Comparison of ENCODE assay signal across 10 cellular contexts in the genomic region with DNA sequence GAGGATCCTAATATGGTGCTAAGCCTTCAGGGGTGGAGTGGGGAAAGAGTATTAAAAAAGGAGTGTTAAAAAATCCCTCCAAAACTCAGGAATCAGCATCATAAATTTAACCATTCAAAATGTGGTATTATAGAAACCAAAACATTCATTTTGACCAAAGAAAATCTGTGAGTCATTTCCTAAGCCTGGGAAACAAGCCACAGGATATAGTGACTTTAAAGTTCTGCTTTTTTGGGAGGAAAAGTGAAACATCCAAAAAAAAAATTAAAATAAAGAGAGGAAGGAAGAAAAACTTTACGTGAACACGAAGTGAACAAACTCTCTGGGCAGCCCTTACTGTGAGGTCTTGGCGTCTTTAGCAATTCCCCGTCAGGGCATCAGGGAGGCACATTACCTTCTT.
DNase-seq lines count a peak whose midpoint lies in the region; ATAC-seq, FAIRE-seq and TF ChIP-seq lines count a peak whose summit lies in the region.
"Had no signal": no experiment of that assay in that cellular context is flagged by ENCODE, and none has a peak within 500 bp of the region (broad histone marks: within the 10 kb centered on the region; RNA-seq: fewer than 3 reads in every experiment).

No MANE protein-coding gene starts in this region.

- in situ Hi-C loops in GM12878 (cut with MboI): no loop called here

- peak; percentile 78 for DNase-seq in EL
- DNase-seq in NB4 (ENCODE audit: low read depth): peak; percentile 57
- DNase-seq in GM12878 (ENCODE audit: low read depth, low spot score): no peak
- DNase-seq in osteoblast (ENCODE audit: insufficient read length, low spot score, missing footprints): no peak
- DNase-seq in NCI-H82 treated with DMSO at 0.1 percent for 48 hours (lab: John Stamatoyannopoulos, UW; ENCODE audit: unreplicated experiment): no peak
- DNase-seq in BE2C: no peak
- no peak for DNase-seq in GM19240 (ENCODE audit: insufficient read length, low spot score)

- BruUV-seq in GM12878 (replicated peaks; lab: Mats Ljungman, UMichigan): TSS peak; percentile 14

- SMC1A ChIA-PET in GM12878 (lab: Charles Lee; ENCODE audit: uncharacterized antibody, unreplicated experiment): interaction anchor here (1.9 to 9.0 kb wide), 2 partner anchors 10 to 11 kb away, joined by 6 to 103 read pairs; no protein-coding TSS in a partner anchor

- H3K27ac ChIP-seq in GM12878 (ENCODE audit: control insufficient read depth, insufficient read depth) (no peak overlapping the region), osteoblast (ENCODE audit: low read depth, low read length) (peak overlapping the region; percentile 76)
- H3K27ac ChIP-seq: neutrophil had no signal

- TF ChIP-seq RAD21 in GM12878 (IDR thresholded peaks at IDR 0.05; ENCODE audit: insufficient read depth, low read depth, low read length): no peak

- TF ChIP-seq CTCF in NB4 (IDR thresholded peaks at IDR 0.05; ENCODE audit: low read depth, low read length) (no peak), GM12878 (IDR thresholded peaks at IDR 0.05 in 2 of 3, conservative IDR thresholded peaks at IDR 0.05 in 1 of 3; ENCODE audit: control insufficient read depth in 2 of 3, extremely low read depth in 1 of 3, insufficient read depth in 1 of 3, low read depth in 3 of 3, low read length in 3 of 3) (no peak), osteoblast (IDR thresholded peaks at IDR 0.05; ENCODE audit: extremely low read depth, low read depth, low read length) (no peak), BE2C (IDR thresholded peaks at IDR 0.05; ENCODE audit: low read depth, low read length) (no peak)

- no peak overlapping the region for H3K4me3 ChIP-seq in NB4 (ENCODE audit: low read depth, low read length)
- H3K4me3 ChIP-seq in GM12878: no peak overlapping the region
- H3K4me3 ChIP-seq in osteoblast (ENCODE audit: insufficient read depth, low read length): peak overlapping the region; percentile 50
- H3K4me3 ChIP-seq in BE2C (ENCODE audit: low read depth, low read length): no peak overlapping the region

- H3K4me2 ChIP-seq in GM12878 (ENCODE audit: control insufficient read depth, insufficient read depth): no peak overlapping the region
- peak overlapping the region; percentile 78 for H3K4me2 ChIP-seq in osteoblast (ENCODE audit: insufficient read depth, low read length)

- H3K9me3 ChIP-seq in GM12878 (replicated peaks; ENCODE audit: control insufficient read depth, insufficient read depth, low read length): no peaks in the 10 kb centered on the region
- no peaks in the 10 kb centered on the region for H3K9me3 ChIP-seq in osteoblast (ENCODE audit: low read depth, low read length)
- no peaks in the 10 kb centered on the region for H3K9me3 ChIP-seq in BE2C
- H3K9me3 ChIP-seq: neutrophil had no signal

- H4K20me1 ChIP-seq in GM12878 (ENCODE audit: control insufficient read depth, insufficient read depth) (no peaks in the 10 kb centered on the region), osteoblast (ENCODE audit: insufficient read depth, low read length) (no peaks in the 10 kb centered on the region)

- CTCF ChIA-PET in GM12878 (lab: Yijun Ruan, JAX): interaction anchor here (0.7 to 1.2 kb wide), 4 partner anchors 8 to 151 kb away, joined by 3 to 4 read pairs (median 3); no protein-coding TSS in a partner anchor

- WGBS in GM12878 (ENCODE audit: insufficient coverage, insufficient replicate concordance, low lambda C conversion rate, missing lambda C conversion rate): 98% methylated on average over 4 of the region's 4 CpGs

- ATAC-seq in GM12878: no peak

- H2AFZ ChIP-seq in GM12878 (ENCODE audit: control insufficient read depth, low read depth, low read length) (no peak overlapping the region), osteoblast (ENCODE audit: low read length) (peak overlapping the region; percentile 79)

- POLR2A ChIA-PET in GM12878 (lab: Charles Lee): no interaction called here

- H3K9ac ChIP-seq in GM12878 (ENCODE audit: control insufficient read depth, insufficient read depth, low read length): no peak overlapping the region

- H3K79me2 ChIP-seq in GM12878 (ENCODE audit: control insufficient read depth, insufficient read depth, low read length) (no peaks in the 10 kb centered on the region), osteoblast (ENCODE audit: insufficient read depth, low read length) (no peaks in the 10 kb centered on the region)

- H3K27me3 ChIP-seq in GM12878 (replicated peaks in 1 of 2; ENCODE audit: control insufficient read depth in 2 of 2, insufficient read depth in 2 of 2, low read length in 1 of 2): no peaks in the 10 kb centered on the region
- H3K27me3 ChIP-seq in osteoblast (ENCODE audit: insufficient read depth, low read length): no peaks in the 10 kb centered on the region
- no peaks in the 10 kb centered on the region for H3K27me3 ChIP-seq in BE2C

- H3K36me3 ChIP-seq in GM12878 (ENCODE audit: control insufficient read depth in 2 of 2, insufficient read depth in 2 of 2, low read length in 1 of 2): peaks cover 3 to 13% of the 10 kb centered on the region in 2 experiments; a peak in 3 of 4 replicates
- H3K36me3 ChIP-seq in osteoblast (ENCODE audit: insufficient read depth, low read length): peaks cover 14% of the 10 kb centered on the region
- peaks cover 18% of the 10 kb centered on the region for H3K36me3 ChIP-seq in BE2C
- H3K36me3 ChIP-seq: neutrophil had no signal

- H3K4me1 ChIP-seq in GM12878 (ENCODE audit: control insufficient read depth, insufficient read depth, low read length) (peaks cover 37% of the 10 kb centered on the region), osteoblast (ENCODE audit: insufficient read depth, low read length) (peaks cover 54% of the 10 kb centered on the region), BE2C (peaks cover 11% of the 10 kb centered on the region)

- FAIRE-seq in GM12878 (lab: Jason Lieb, UNC): no peak
- FAIRE-seq: G401.6, HTR-8/SVneo had no signal

- intact Hi-C loops in GM12878 (cut with micrococcal nuclease; ENCODE audit: unreplicated experiment): no loop called here

- no peak for TF ChIP-seq EP300 in GM12878 (IDR thresholded peaks at IDR 0.05; ENCODE audit: borderline replicate concordance in 1 of 2, control insufficient read depth in 1 of 2, low read depth in 2 of 2, low read length in 2 of 2)

- TF ChIP-seq POLR2A in NB4 (IDR thresholded peaks at IDR 0.05; ENCODE audit: extremely low read depth, insufficient read length) (no peak), GM12878 (IDR thresholded peaks at IDR 0.05; ENCODE audit: low read depth, low read length) (no peak)

- RAD21 ChIA-PET in GM12878 (lab: Charles Lee; ENCODE audit: unreplicated experiment): interaction anchor here (0.7 to 6.4 kb wide), 2 partner anchors 10 to 85 kb away, joined by 3 to 54 read pairs; no protein-coding TSS in a partner anchor

TF ChIP-seq in GM12878, 131 proteins besides CTCF, POLR2A, EP300 and RAD21 (continues in another document):
- TF ChIP-seq RBBP5 (conservative IDR thresholded peaks at IDR 0.05) (no peak), ATF7 (IDR thresholded peaks at IDR 0.05; ENCODE audit: low read depth) (no peak), RUNX3 (IDR thresholded peaks at IDR 0.05; ENCODE audit: low read length) (peak; percentile 61), YBX1 (IDR thresholded peaks at IDR 0.05) (no peak), EED (IDR thresholded peaks at IDR 0.05; ENCODE audit: low read depth) (peak; percentile 25; the same call in 1 of the 2 replicates), NKRF (conservative IDR thresholded peaks at IDR 0.05) (no peak), NFIC (IDR thresholded peaks at IDR 0.05; ENCODE audit: low read depth, low read length) (0 out of 2 replicates have a peak, but pooled peaks have one; percentile 34), NR2C2 (IDR thresholded peaks at IDR 0.05; ENCODE audit: borderline replicate concordance, control insufficient read depth, insufficient read length, low read depth) (no peak)
- TF ChIP-seq, protein P1, sequence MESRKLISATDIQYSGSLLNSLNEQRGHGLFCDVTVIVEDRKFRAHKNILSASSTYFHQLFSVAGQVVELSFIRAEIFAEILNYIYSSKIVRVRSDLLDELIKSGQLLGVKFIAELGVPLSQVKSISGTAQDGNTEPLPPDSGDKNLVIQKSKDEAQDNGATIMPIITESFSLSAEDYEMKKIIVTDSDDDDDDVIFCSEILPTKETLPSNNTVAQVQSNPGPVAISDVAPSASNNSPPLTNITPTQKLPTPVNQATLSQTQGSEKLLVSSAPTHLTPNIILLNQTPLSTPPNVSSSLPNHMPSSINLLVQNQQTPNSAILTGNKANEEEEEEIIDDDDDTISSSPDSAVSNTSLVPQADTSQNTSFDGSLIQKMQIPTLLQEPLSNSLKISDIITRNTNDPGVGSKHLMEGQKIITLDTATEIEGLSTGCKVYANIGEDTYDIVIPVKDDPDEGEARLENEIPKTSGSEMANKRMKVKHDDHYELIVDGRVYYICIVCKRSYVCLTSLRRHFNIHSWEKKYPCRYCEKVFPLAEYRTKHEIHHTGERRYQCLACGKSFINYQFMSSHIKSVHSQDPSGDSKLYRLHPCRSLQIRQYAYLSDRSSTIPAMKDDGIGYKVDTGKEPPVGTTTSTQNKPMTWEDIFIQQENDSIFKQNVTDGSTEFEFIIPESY (IDR thresholded peaks at IDR 0.05): no peak

Comparison
In these comparisons a context has a peak if more than half of its experiments do, and no peak if none do; other contexts are left out.
1. DNase-seq: peak in EL (single experiment) and NB4 (single experiment); none in GM12878 (single experiment), osteoblast (single experiment), NCI-H82 treated with DMSO at 0.1 percent for 48 hours (single experiment), BE2C (single experiment) and GM19240 (single experiment).